24 cellular contexts compared by ENCODE assay signal in the genomic region with DNA sequence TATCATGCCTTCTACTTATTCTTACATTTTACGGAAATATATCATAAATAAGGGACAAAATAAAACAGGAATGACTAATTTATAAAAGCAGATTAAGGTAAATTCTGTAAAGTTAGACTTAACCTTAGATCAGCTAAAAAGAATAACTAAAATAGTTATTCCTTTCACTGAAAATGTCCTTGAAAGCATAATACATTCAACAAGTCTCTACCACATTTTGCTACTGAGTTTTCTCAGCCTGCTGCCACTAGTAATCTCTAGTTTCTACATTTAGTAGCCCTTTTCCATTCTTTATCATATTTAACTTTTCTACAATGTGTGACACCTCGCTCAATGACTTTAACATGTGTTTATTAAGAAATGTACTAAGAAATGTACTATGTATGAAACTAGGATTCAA.
A peak's percentile ranks its signal among the peaks of the same experiment; 100 is the strongest.
DNase-seq lines count a peak whose midpoint lies in the region; ATAC-seq, FAIRE-seq and TF ChIP-seq lines count a peak whose summit lies in the region.
"Had no signal": no experiment of that assay in that cellular context is flagged by ENCODE, and none has a peak within 500 bp of the region (broad histone marks: within the 10 kb centered on the region; RNA-seq: fewer than 3 reads in every experiment).

No MANE protein-coding gene starts in this region.

- H3K9me3 Mint-ChIP-seq in activated CD4-positive, alpha-beta T cell treated with anti-CD3 and anti-CD28 coated beads for 36 hours (ENCODE audit: low read depth) = peaks cover 12% of the 10 kb centered on the region
- peaks cover 15% of the 10 kb centered on the region for H3K9me3 Mint-ChIP-seq in WTC11
- H3K9me3 Mint-ChIP-seq in stimulated activated effector memory CD8-positive, alpha-beta T cell treated with anti-CD3 and anti-CD28 coated beads, Interleukin-12 subunit alpha, Interleukin-12 subunit beta, amount 100 ng/mL, for 72 hours = peaks cover 8% of the 10 kb centered on the region
- peaks cover 11% of the 10 kb centered on the region for H3K9me3 Mint-ChIP-seq in activated CD8-positive, alpha-beta T cell treated with anti-CD3 and anti-CD28 coated beads for 36 hours

- peaks cover 23% of the 10 kb centered on the region for H3K4me1 Mint-ChIP-seq in activated CD4-positive, alpha-beta T cell treated with anti-CD3 and anti-CD28 coated beads for 36 hours
- H3K4me1 Mint-ChIP-seq in WTC11 = peaks cover 15% of the 10 kb centered on the region
- peaks cover 12% of the 10 kb centered on the region for H3K4me1 Mint-ChIP-seq in stimulated activated effector memory CD8-positive, alpha-beta T cell treated with anti-CD3 and anti-CD28 coated beads, Interleukin-12 subunit alpha, Interleukin-12 subunit beta, amount 100 ng/mL, for 72 hours
- peaks cover 10% of the 10 kb centered on the region for H3K4me1 Mint-ChIP-seq in activated CD8-positive, alpha-beta T cell treated with anti-CD3 and anti-CD28 coated beads for 36 hours (ENCODE audit: low read depth)

- ATAC-seq in activated CD4-positive, alpha-beta T cell treated with anti-CD3 and anti-CD28 coated beads for 36 hours = peak; percentile 36
- no peak for ATAC-seq in WTC11
- peak; percentile 34 for ATAC-seq in stimulated activated effector memory CD8-positive, alpha-beta T cell treated with anti-CD3 and anti-CD28 coated beads, Interleukin-12 subunit alpha, Interleukin-12 subunit beta, amount 100 ng/mL, for 72 hours
- ATAC-seq in activated CD8-positive, alpha-beta T cell treated with anti-CD3 and anti-CD28 coated beads for 36 hours = no peak
- ATAC-seq: CD8-positive, alpha-beta T cell; GM12878 had no signal

- H3K36me3 ChIP-seq in HUES6 (ENCODE audit: control insufficient read depth, insufficient read depth, low read length) = no peaks in the 10 kb centered on the region

- intact Hi-C loops in activated CD4-positive, alpha-beta T cell treated with anti-CD3 and anti-CD28 coated beads for 36 hours (cut with DNase I, micrococcal nuclease) = loop anchor here in 1 of 2 experiments (5.0 kb wide), 1 partner anchor 181 kb away; no protein-coding TSS in a partner anchor
- intact Hi-C loops in activated CD8-positive, alpha-beta T cell treated with anti-CD3 and anti-CD28 coated beads for 36 hours (cut with micrococcal nuclease) = no loop called here

- POLR2A ChIA-PET in activated CD4-positive, alpha-beta T cell treated with anti-CD3 and anti-CD28 coated beads for 36 hours (lab: Charles Lee) = no interaction called here
- POLR2A ChIA-PET in WTC11 (lab: Charles Lee) = no interaction called here
- POLR2A ChIA-PET in activated CD8-positive, alpha-beta T cell treated with anti-CD3 and anti-CD28 coated beads for 36 hours (lab: Charles Lee) = no interaction called here

- H3K9ac ChIP-seq in HUES6 (ENCODE audit: low read length) = no peak overlapping the region
- H3K9ac ChIP-seq: BLaER1 had no signal

- no peak for FAIRE-seq in frontal cortex (lab: Jason Lieb, UNC)
- FAIRE-seq: A204.1, GM12878, GM19239 had no signal

- CTCF ChIA-PET in activated CD4-positive, alpha-beta T cell treated with anti-CD3 and anti-CD28 coated beads for 36 hours (lab: Charles Lee) = no interaction called here
- CTCF ChIA-PET in WTC11 (lab: Charles Lee) = no interaction called here
- CTCF ChIA-PET in activated CD8-positive, alpha-beta T cell treated with anti-CD3 and anti-CD28 coated beads for 36 hours (lab: Charles Lee) = no interaction called here

- DNase-seq in activated CD4-positive, alpha-beta T cell treated with anti-CD3 and anti-CD28 coated beads for 36 hours = no peak
- no peak for DNase-seq in activated CD4-positive, alpha-beta T cell treated with anti-CD3 and anti-CD28 coated beads for 4 hours
- no peak for DNase-seq in WTC11 (ENCODE audit: low spot score)
- no peak for DNase-seq in stimulated activated effector memory CD8-positive, alpha-beta T cell treated with anti-CD3 and anti-CD28 coated beads, Interleukin-12 subunit alpha, Interleukin-12 subunit beta, amount 100 ng/mL, for 72 hours (ENCODE audit: low spot score in 2 of 2)
- no peak for DNase-seq in NCI-H2196 (lab: John Stamatoyannopoulos, UW; ENCODE audit: unreplicated experiment)
- no peak for DNase-seq in activated CD8-positive, alpha-beta T cell treated with anti-CD3 and anti-CD28 coated beads for 36 hours
- DNase-seq in frontal cortex (ENCODE audit: low spot score in 2 of 2) = no peak
- DNase-seq: Caco-2; CD4-positive, CD25-positive, alpha-beta regulatory T cell; CD8-positive, alpha-beta T cell; DMS 273 treated with DMSO at 0.1 percent for 48 hours; DMS79; EL; GDM1; GOT3; HCEC 1CT had no signal

- H3K4me3 Mint-ChIP-seq in activated CD4-positive, alpha-beta T cell treated with anti-CD3 and anti-CD28 coated beads for 36 hours = no peak overlapping the region
- H3K4me3 Mint-ChIP-seq in WTC11 = no peak overlapping the region
- H3K4me3 Mint-ChIP-seq in stimulated activated effector memory CD8-positive, alpha-beta T cell treated with anti-CD3 and anti-CD28 coated beads, Interleukin-12 subunit alpha, Interleukin-12 subunit beta, amount 100 ng/mL, for 72 hours = no peak overlapping the region
- H3K4me3 Mint-ChIP-seq in activated CD8-positive, alpha-beta T cell treated with anti-CD3 and anti-CD28 coated beads for 36 hours = no peak overlapping the region
- H3K4me3 Mint-ChIP-seq: B cell; CD4-positive, CD25-positive, alpha-beta regulatory T cell; CD8-positive, alpha-beta T cell had no signal

- H3K27ac Mint-ChIP-seq in activated CD4-positive, alpha-beta T cell treated with anti-CD3 and anti-CD28 coated beads for 36 hours = no peak overlapping the region
- H3K27ac Mint-ChIP-seq in WTC11 = peak overlapping the region; percentile 4
- no peak overlapping the region for H3K27ac Mint-ChIP-seq in stimulated activated effector memory CD8-positive, alpha-beta T cell treated with anti-CD3 and anti-CD28 coated beads, Interleukin-12 subunit alpha, Interleukin-12 subunit beta, amount 100 ng/mL, for 72 hours
- no peak overlapping the region for H3K27ac Mint-ChIP-seq in activated CD8-positive, alpha-beta T cell treated with anti-CD3 and anti-CD28 coated beads for 36 hours
- H3K27ac Mint-ChIP-seq: B cell; CD8-positive, alpha-beta T cell had no signal

- H3K27ac ChIP-seq in HUES6 (ENCODE audit: low read depth, low read length) = 0 out of 2 replicates have a peak overlapping the region, but pooled peaks have one; percentile 10
- H3K27ac ChIP-seq: 22Rv1, BLaER1, C4-2B had no signal

- no peaks in the 10 kb centered on the region for H3K4me1 ChIP-seq in HUES6 (ENCODE audit: control insufficient read depth, insufficient read depth, low read length)
- H3K4me1 ChIP-seq: BLaER1, Caco-2 had no signal

- TF ChIP-seq CTCF in WTC11 (IDR thresholded peaks at IDR 0.05) = no peak
- no peak for TF ChIP-seq CTCF in activated CD8-positive, alpha-beta T cell treated with anti-CD3 and anti-CD28 coated beads for 36 hours (IDR thresholded peaks at IDR 0.05)

- H3K27me3 Mint-ChIP-seq in activated CD4-positive, alpha-beta T cell treated with anti-CD3 and anti-CD28 coated beads for 36 hours = no peaks in the 10 kb centered on the region
- H3K27me3 Mint-ChIP-seq in WTC11 (ENCODE audit: low read depth) = no peaks in the 10 kb centered on the region
- H3K27me3 Mint-ChIP-seq in activated CD8-positive, alpha-beta T cell treated with anti-CD3 and anti-CD28 coated beads for 36 hours = no peaks in the 10 kb centered on the region
- H3K27me3 Mint-ChIP-seq: B cell; CD4-positive, CD25-positive, alpha-beta regulatory T cell had no signal

- H3K27me3 ChIP-seq in HUES6 (ENCODE audit: control insufficient read depth, insufficient read depth, low read length) = no peaks in the 10 kb centered on the region
- H3K27me3 ChIP-seq: BLaER1 had no signal

- peaks cover 33% of the 10 kb centered on the region for H3K36me3 Mint-ChIP-seq in activated CD4-positive, alpha-beta T cell treated with anti-CD3 and anti-CD28 coated beads for 36 hours (ENCODE audit: low read depth)
- H3K36me3 Mint-ChIP-seq in WTC11 = peaks cover 12% of the 10 kb centered on the region
- H3K36me3 Mint-ChIP-seq in stimulated activated effector memory CD8-positive, alpha-beta T cell treated with anti-CD3 and anti-CD28 coated beads, Interleukin-12 subunit alpha, Interleukin-12 subunit beta, amount 100 ng/mL, for 72 hours = no peaks in the 10 kb centered on the region
- H3K36me3 Mint-ChIP-seq in activated CD8-positive, alpha-beta T cell treated with anti-CD3 and anti-CD28 coated beads for 36 hours (ENCODE audit: low read depth) = peaks cover 18% of the 10 kb centered on the region

- no peak overlapping the region for H3K4me3 ChIP-seq in HUES6 (ENCODE audit: low read depth, low read length)
- H3K4me3 ChIP-seq: BLaER1, GM12878 had no signal

- peaks cover 7% of the 10 kb centered on the region; the same call in 1 of the 2 replicates for H3K9me3 ChIP-seq in HUES6 (ENCODE audit: control insufficient read depth, insufficient read depth, low read depth, low read length)
- H3K9me3 ChIP-seq: Caco-2 had no signal

TF ChIP-seq in WTC11, 78 proteins besides CTCF, POLR2A, EP300 and RAD21 (continues in another document):
- TF ChIP-seq CREM (CRISPR knock-in tag; IDR thresholded peaks at IDR 0.05) = no peak
- TF ChIP-seq, protein P1, sequence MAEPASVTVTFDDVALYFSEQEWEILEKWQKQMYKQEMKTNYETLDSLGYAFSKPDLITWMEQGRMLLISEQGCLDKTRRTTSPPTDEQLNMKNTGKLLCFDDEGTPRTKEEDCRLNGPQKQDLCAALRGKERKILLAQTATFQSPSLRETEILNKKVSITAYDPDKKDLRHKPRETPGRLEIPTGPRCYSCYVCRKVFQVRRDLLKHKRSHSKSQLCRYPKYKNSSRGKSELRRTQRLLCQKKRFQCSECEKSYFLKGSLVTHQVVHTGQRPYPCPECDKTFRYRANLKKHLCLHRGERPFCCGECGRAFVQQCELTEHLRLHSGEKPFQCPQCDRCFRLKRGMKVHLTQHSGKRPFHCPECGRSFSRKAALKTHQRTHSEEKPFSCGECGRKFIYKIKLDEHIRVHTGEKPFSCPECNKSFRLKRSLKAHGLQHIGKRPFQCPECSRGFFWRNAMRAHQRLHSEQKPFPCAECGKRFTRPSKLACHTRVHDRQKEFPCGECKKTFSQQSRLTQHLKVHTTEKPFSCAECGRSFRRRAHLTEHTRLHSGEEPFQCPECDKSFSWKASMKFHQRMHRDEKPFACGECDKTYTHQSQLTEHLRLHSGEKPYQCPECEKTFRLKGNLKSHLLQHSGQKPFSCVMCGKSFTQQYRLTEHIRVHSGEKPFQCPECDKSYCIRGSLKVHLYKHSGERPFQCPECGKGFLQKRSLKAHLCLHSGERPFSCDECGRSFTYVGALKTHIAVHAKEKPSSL (CRISPR knock-in tag; conservative IDR thresholded peaks at IDR 0.05) = no peak
- TF ChIP-seq ZNF219 (CRISPR knock-in tag; IDR thresholded peaks at IDR 0.05; ENCODE audit: borderline replicate concordance) = no peak
- TF ChIP-seq GABPB1 (CRISPR knock-in tag; IDR thresholded peaks at IDR 0.05) = no peak
- no peak for TF ChIP-seq NR3C1 (CRISPR knock-in tag; conservative IDR thresholded peaks at IDR 0.05; ENCODE audit: low read depth)
- TF ChIP-seq ZNF671 (CRISPR knock-in tag; IDR thresholded peaks at IDR 0.05) = no peak
- no peak for TF ChIP-seq SP1 (CRISPR knock-in tag; conservative IDR thresholded peaks at IDR 0.05)

Comparison
In these comparisons a context has a peak if more than half of its experiments do, and no peak if none do; other contexts are left out.
1. ATAC-seq: peak in activated CD4-positive, alpha-beta T cell treated with anti-CD3 and anti-CD28 coated beads for 36 hours (single experiment) and stimulated activated effector memory CD8-positive, alpha-beta T cell treated with anti-CD3 and anti-CD28 coated beads, Interleukin-12 subunit alpha, Interleukin-12 subunit beta, amount 100 ng/mL, for 72 hours (single experiment); none in WTC11 (single experiment) and activated CD8-positive, alpha-beta T cell treated with anti-CD3 and anti-CD28 coated beads for 36 hours (single experiment).